In the genomic region with DNA sequence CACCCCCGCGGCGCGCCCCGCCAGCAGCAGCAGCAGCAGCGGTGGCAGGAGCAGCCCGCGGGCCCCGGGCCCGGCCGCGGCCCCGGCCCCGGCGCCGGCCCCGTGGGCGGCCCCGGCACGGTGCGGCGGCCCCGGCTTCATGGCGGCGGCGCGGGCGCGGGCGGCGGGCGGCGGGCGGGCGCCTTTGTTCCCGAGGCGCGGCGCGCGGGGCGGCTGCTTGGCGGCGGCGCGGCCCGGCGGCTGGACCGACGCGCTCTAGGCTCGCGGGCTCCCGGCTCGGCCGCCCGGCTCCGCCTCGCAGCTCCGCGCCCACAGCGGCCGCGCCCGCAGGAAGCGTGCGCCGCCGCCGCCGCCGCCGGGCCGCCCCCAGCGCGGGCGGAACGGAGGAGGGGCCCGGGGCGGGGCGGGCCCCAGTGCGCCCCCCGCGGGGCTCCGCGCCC, we compare ENCODE assay signal across 8 cellular contexts. TPM values are rescaled to one million over a fixed set of nuclear protein-coding genes. Genes with fewer than 3 reads are reported as not detected.
DNase-seq lines count a peak whose midpoint lies in the region; ATAC-seq and TF ChIP-seq lines count a peak whose summit lies in the region.

SDC3 (minus strand) TSS at position 313 of the 440 bp plus-strand sequence; CDS start at position 141, 172 bp downstream.

- peak; percentile 27 for DNase-seq in NCI-H146 (lab: John Stamatoyannopoulos, UW)
- DNase-seq in NCI-H146 treated with DMSO at 0.1 percent for 48 hours (lab: John Stamatoyannopoulos, UW; ENCODE audit: unreplicated experiment): no peak
- DNase-seq in SK-N-MC (ENCODE audit: low read depth, low spot score): no peak
- no peak for DNase-seq in epithelial cell of proximal tubule (ENCODE audit: low read depth)
- DNase-seq in myocyte (ENCODE audit: low read depth): no peak
- no peak for DNase-seq in activated gamma-delta T cell treated with Interleukin-2 at 50 U/mL for 16 hours
- no peak for DNase-seq in NCI-H2029 treated with DMSO at 0.1 percent for 48 hours (lab: John Stamatoyannopoulos, UW)

- peak within 1 kb of the TSS; percentile 62 for H3K4me3 ChIP-seq in SK-N-MC
- H3K4me3 ChIP-seq in epithelial cell of proximal tubule (ENCODE audit: low read depth, low read length): peak within 1 kb of the TSS; percentile 64

- no peak for TF ChIP-seq CTCF in epithelial cell of proximal tubule (conservative IDR thresholded peaks at IDR 0.05; ENCODE audit: low read depth, low read length)

- no peak within 1 kb of the TSS for H3K27ac ChIP-seq in SK-N-MC

- H3K9me3 ChIP-seq in SK-N-MC (ENCODE audit: low read depth, low read length): no peaks in the 10 kb centered on the region

- ATAC-seq in GM19395 (IDR thresholded peaks at IDR 0.05; ENCODE audit: unreplicated experiment): no peak

- H3K9ac ChIP-seq in SK-N-MC (ENCODE audit: insufficient read length): no peak within 1 kb of the TSS

- H3K36me3 ChIP-seq in SK-N-MC (ENCODE audit: insufficient read depth, low read length): no peaks in the 10 kb centered on the region

RNA-seq across cellular contexts. Expression of gene SDC3, which starts in this region (rescaled TPM):
- 25.6 and 35.2 TPM in 2 replicates for total RNA-seq in epithelial cell of proximal tubule
- 15.7 and 17.6 TPM in 2 replicates for total RNA-seq in myocyte
- polyA plus RNA-seq in myocyte (2012): 51.4 TPM
